ENCODE assay signal across 1 cellular context in the genomic region with DNA sequence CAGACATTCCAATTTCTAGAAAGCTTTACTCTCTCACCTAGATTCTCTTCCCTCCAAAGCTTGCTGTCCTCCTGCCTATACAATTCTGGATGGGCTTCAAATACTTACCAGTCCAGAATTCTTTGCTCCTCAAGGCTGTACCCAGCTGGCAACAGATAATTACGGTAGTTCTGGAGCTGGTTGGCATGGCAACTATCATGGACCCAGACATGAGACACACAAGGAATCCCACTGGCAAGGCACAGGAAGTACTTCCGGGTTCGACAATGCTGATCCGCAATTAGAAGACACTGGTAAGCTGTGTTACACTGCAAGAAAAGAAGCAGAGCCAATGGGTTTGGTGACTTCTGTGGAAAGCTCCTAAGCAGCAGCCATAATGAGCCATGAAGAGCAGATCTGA.
TF ChIP-seq lines count a peak whose summit lies in the region.

No MANE protein-coding gene starts in this region.

TF ChIP-seq in K562, 482 proteins besides CTCF, POLR2A, EP300 and RAD21:
- TF ChIP-seq, protein P1, sequence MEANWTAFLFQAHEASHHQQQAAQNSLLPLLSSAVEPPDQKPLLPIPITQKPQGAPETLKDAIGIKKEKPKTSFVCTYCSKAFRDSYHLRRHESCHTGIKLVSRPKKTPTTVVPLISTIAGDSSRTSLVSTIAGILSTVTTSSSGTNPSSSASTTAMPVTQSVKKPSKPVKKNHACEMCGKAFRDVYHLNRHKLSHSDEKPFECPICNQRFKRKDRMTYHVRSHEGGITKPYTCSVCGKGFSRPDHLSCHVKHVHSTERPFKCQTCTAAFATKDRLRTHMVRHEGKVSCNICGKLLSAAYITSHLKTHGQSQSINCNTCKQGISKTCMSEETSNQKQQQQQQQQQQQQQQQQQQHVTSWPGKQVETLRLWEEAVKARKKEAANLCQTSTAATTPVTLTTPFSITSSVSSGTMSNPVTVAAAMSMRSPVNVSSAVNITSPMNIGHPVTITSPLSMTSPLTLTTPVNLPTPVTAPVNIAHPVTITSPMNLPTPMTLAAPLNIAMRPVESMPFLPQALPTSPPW (CRISPR knock-in tag; IDR thresholded peaks at IDR 0.05) = no peak
- no peak for TF ChIP-seq SAFB2 (IDR thresholded peaks at IDR 0.05; ENCODE audit: borderline replicate concordance, low read depth, low read length, severe bottlenecking)
- no peak for TF ChIP-seq NCOA6 (IDR thresholded peaks at IDR 0.05)
- TF ChIP-seq HMGN3 (IDR thresholded peaks at IDR 0.05; ENCODE audit: borderline replicate concordance, extremely low read depth, insufficient read length, low read depth, low read length) = no peak
- peak; percentile 34; the same call in 1 of the 2 replicates for TF ChIP-seq NR2C1 (IDR thresholded peaks at IDR 0.05)
- peak; percentile 77 for TF ChIP-seq NR2C1 (tag; IDR thresholded peaks at IDR 0.05)
- TF ChIP-seq GABPA (tag; conservative IDR thresholded peaks at IDR 0.05; ENCODE audit: low read depth) = 0 out of 2 replicates have a peak, but pooled peaks have one; percentile 27
- TF ChIP-seq, protein P2, sequence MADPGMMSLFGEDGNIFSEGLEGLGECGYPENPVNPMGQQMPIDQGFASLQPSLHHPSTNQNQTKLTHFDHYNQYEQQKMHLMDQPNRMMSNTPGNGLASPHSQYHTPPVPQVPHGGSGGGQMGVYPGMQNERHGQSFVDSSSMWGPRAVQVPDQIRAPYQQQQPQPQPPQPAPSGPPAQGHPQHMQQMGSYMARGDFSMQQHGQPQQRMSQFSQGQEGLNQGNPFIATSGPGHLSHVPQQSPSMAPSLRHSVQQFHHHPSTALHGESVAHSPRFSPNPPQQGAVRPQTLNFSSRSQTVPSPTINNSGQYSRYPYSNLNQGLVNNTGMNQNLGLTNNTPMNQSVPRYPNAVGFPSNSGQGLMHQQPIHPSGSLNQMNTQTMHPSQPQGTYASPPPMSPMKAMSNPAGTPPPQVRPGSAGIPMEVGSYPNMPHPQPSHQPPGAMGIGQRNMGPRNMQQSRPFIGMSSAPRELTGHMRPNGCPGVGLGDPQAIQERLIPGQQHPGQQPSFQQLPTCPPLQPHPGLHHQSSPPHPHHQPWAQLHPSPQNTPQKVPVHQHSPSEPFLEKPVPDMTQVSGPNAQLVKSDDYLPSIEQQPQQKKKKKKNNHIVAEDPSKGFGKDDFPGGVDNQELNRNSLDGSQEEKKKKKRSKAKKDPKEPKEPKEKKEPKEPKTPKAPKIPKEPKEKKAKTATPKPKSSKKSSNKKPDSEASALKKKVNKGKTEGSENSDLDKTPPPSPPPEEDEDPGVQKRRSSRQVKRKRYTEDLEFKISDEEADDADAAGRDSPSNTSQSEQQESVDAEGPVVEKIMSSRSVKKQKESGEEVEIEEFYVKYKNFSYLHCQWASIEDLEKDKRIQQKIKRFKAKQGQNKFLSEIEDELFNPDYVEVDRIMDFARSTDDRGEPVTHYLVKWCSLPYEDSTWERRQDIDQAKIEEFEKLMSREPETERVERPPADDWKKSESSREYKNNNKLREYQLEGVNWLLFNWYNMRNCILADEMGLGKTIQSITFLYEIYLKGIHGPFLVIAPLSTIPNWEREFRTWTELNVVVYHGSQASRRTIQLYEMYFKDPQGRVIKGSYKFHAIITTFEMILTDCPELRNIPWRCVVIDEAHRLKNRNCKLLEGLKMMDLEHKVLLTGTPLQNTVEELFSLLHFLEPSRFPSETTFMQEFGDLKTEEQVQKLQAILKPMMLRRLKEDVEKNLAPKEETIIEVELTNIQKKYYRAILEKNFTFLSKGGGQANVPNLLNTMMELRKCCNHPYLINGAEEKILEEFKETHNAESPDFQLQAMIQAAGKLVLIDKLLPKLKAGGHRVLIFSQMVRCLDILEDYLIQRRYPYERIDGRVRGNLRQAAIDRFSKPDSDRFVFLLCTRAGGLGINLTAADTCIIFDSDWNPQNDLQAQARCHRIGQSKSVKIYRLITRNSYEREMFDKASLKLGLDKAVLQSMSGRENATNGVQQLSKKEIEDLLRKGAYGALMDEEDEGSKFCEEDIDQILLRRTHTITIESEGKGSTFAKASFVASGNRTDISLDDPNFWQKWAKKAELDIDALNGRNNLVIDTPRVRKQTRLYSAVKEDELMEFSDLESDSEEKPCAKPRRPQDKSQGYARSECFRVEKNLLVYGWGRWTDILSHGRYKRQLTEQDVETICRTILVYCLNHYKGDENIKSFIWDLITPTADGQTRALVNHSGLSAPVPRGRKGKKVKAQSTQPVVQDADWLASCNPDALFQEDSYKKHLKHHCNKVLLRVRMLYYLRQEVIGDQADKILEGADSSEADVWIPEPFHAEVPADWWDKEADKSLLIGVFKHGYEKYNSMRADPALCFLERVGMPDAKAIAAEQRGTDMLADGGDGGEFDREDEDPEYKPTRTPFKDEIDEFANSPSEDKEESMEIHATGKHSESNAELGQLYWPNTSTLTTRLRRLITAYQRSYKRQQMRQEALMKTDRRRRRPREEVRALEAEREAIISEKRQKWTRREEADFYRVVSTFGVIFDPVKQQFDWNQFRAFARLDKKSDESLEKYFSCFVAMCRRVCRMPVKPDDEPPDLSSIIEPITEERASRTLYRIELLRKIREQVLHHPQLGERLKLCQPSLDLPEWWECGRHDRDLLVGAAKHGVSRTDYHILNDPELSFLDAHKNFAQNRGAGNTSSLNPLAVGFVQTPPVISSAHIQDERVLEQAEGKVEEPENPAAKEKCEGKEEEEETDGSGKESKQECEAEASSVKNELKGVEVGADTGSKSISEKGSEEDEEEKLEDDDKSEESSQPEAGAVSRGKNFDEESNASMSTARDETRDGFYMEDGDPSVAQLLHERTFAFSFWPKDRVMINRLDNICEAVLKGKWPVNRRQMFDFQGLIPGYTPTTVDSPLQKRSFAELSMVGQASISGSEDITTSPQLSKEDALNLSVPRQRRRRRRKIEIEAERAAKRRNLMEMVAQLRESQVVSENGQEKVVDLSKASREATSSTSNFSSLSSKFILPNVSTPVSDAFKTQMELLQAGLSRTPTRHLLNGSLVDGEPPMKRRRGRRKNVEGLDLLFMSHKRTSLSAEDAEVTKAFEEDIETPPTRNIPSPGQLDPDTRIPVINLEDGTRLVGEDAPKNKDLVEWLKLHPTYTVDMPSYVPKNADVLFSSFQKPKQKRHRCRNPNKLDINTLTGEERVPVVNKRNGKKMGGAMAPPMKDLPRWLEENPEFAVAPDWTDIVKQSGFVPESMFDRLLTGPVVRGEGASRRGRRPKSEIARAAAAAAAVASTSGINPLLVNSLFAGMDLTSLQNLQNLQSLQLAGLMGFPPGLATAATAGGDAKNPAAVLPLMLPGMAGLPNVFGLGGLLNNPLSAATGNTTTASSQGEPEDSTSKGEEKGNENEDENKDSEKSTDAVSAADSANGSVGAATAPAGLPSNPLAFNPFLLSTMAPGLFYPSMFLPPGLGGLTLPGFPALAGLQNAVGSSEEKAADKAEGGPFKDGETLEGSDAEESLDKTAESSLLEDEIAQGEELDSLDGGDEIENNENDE (IDR thresholded peaks at IDR 0.05; ENCODE audit: low read depth, low read length) = peak; percentile 88
- no peak for TF ChIP-seq MED1 (CRISPR knock-in tag; IDR thresholded peaks at IDR 0.05; ENCODE audit: borderline replicate concordance)
- TF ChIP-seq RFX1 (IDR thresholded peaks at IDR 0.05) = peak; percentile 88
- TF ChIP-seq PHTF2 (CRISPR knock-in tag; IDR thresholded peaks at IDR 0.05) = no peak
- TF ChIP-seq, protein P3, sequence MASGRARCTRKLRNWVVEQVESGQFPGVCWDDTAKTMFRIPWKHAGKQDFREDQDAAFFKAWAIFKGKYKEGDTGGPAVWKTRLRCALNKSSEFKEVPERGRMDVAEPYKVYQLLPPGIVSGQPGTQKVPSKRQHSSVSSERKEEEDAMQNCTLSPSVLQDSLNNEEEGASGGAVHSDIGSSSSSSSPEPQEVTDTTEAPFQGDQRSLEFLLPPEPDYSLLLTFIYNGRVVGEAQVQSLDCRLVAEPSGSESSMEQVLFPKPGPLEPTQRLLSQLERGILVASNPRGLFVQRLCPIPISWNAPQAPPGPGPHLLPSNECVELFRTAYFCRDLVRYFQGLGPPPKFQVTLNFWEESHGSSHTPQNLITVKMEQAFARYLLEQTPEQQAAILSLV (tag; IDR thresholded peaks at IDR 0.05) = no peak
- TF ChIP-seq, protein P4, sequence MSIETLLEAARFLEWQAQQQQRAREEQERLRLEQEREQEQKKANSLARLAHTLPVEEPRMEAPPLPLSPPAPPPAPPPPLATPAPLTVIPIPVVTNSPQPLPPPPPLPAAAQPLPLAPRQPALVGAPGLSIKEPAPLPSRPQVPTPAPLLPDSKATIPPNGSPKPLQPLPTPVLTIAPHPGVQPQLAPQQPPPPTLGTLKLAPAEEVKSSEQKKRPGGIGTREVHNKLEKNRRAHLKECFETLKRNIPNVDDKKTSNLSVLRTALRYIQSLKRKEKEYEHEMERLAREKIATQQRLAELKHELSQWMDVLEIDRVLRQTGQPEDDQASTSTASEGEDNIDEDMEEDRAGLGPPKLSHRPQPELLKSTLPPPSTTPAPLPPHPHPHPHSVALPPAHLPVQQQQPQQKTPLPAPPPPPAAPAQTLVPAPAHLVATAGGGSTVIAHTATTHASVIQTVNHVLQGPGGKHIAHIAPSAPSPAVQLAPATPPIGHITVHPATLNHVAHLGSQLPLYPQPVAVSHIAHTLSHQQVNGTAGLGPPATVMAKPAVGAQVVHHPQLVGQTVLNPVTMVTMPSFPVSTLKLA (conservative IDR thresholded peaks at IDR 0.05) = no peak
- TF ChIP-seq, protein P5, sequence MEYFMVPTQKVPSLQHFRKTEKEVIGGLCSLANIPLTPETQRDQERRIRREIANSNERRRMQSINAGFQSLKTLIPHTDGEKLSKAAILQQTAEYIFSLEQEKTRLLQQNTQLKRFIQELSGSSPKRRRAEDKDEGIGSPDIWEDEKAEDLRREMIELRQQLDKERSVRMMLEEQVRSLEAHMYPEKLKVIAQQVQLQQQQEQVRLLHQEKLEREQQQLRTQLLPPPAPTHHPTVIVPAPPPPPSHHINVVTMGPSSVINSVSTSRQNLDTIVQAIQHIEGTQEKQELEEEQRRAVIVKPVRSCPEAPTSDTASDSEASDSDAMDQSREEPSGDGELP (CRISPR knock-in tag; IDR thresholded peaks at IDR 0.05; ENCODE audit: borderline replicate concordance) = peak; percentile 28; the same call in 1 of the 2 replicates
- TF ChIP-seq, protein P6, sequence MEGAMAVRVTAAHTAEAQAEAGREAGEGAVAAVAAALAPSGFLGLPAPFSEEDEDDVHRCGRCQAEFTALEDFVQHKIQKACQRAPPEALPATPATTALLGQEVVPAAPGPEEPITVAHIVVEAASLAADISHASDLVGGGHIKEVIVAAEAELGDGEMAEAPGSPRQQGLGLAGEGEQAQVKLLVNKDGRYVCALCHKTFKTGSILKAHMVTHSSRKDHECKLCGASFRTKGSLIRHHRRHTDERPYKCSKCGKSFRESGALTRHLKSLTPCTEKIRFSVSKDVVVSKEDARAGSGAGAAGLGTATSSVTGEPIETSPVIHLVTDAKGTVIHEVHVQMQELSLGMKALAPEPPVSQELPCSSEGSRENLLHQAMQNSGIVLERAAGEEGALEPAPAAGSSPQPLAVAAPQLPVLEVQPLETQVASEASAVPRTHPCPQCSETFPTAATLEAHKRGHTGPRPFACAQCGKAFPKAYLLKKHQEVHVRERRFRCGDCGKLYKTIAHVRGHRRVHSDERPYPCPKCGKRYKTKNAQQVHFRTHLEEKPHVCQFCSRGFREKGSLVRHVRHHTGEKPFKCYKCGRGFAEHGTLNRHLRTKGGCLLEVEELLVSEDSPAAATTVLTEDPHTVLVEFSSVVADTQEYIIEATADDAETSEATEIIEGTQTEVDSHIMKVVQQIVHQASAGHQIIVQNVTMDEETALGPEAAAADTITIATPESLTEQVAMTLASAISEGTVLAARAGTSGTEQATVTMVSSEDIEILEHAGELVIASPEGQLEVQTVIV (CRISPR knock-in tag; IDR thresholded peaks at IDR 0.05; ENCODE audit: borderline replicate concordance) = no peak
- TF ChIP-seq, protein P7, sequence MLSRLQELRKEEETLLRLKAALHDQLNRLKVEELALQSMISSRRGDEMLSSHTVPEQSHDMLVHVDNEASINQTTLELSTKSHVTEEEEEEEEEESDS (CRISPR knock-in tag; IDR thresholded peaks at IDR 0.05) = no peak
- TF ChIP-seq FOXP1 (CRISPR knock-in tag; IDR thresholded peaks at IDR 0.05) = no peak
- no peak for TF ChIP-seq TCFL5 (CRISPR knock-in tag; conservative IDR thresholded peaks at IDR 0.05)
- no peak for TF ChIP-seq ZNF57 (CRISPR knock-in tag; IDR thresholded peaks at IDR 0.05)
- no peak for TF ChIP-seq BRD4 (IDR thresholded peaks at IDR 0.05)
- TF ChIP-seq ELF1 (tag; IDR thresholded peaks at IDR 0.05) = 0 out of 2 replicates have a peak, but pooled peaks have one; percentile 25
